Comparison of ENCODE assay signal across 13 cellular contexts in the genomic region with DNA sequence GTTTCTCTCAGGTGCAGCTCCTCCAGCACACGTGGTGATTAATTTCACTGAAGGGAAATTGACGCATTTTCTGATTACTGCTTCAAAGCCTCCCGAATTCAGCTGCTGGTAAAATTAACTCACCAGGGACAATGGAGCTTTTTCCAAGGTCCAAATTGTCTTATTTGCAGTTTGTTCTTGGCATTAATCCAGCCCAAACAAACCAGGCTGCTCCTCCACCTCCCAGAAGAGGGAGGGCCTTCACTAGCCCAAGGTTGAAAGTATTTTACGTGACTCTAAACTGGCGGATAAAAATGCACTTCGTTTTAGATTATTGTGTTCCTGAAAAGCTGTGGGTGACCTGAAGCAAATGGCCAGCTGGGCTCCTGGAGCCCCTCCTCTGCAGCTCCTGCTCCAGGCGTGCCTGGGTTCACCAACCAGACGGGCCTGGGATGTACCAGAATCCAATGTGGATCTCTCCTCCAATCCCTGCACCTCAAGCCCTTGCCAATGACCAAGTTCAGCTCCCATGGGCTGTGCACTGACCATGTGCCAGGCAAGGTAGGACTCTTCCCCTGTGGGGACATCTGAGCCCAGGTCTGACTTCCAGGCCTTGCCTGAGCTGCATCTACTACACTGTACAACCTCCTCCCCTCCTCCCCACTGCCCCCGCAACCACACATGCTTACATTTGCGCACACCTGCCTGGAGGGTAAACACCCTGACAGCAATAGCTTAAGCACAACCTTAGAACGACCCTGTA.
A peak's percentile ranks its signal among the peaks of the same experiment; 100 is the strongest.
DNase-seq lines count a peak whose midpoint lies in the region; ATAC-seq, FAIRE-seq and TF ChIP-seq lines count a peak whose summit lies in the region.
"Had no signal": no experiment of that assay in that cellular context is flagged by ENCODE, and none has a peak within 500 bp of the region (broad histone marks: within the 10 kb centered on the region; RNA-seq: fewer than 3 reads in every experiment).

No MANE protein-coding gene starts in this region.

- H3K4me3 ChIP-seq in fibroblast of pulmonary artery (replicated peaks; ENCODE audit: low read depth, low read length) (no peak overlapping the region), skeletal muscle cell (ENCODE audit: low read depth, low read length) (no peak overlapping the region), mesendoderm (ENCODE audit: low read length) (no peak overlapping the region), psoas muscle (no peak overlapping the region), HAP-1 (no peak overlapping the region)

- H2BK15ac ChIP-seq in mesendoderm (replicated peaks; ENCODE audit: low read depth): no peak overlapping the region

- TF ChIP-seq CTCF in fibroblast of pulmonary artery (IDR thresholded peaks at IDR 0.05; ENCODE audit: low read length, missing control alignments): no peak
- TF ChIP-seq CTCF in psoas muscle (IDR thresholded peaks at IDR 0.05): no peak

- no peak overlapping the region for H3K56ac ChIP-seq in mesendoderm (ENCODE audit: low read length)

- no peak overlapping the region for H4K8ac ChIP-seq in mesendoderm (ENCODE audit: low read depth, low read length)

- H3K23ac ChIP-seq in mesendoderm (ENCODE audit: low read length): no peak overlapping the region

- no peak overlapping the region for H2BK5ac ChIP-seq in mesendoderm (ENCODE audit: low read length)

- H3K4me1 ChIP-seq in mesendoderm (ENCODE audit: control insufficient read depth, low read depth, low read length) (no peaks in the 10 kb centered on the region), psoas muscle (peaks cover 14% of the 10 kb centered on the region), HAP-1 (no peaks in the 10 kb centered on the region)

- H2AK5ac ChIP-seq in mesendoderm (ENCODE audit: low read length): no peak overlapping the region

- H4K5ac ChIP-seq in mesendoderm (ENCODE audit: low read length): no peak overlapping the region

- no peak overlapping the region for H2BK120ac ChIP-seq in mesendoderm (ENCODE audit: low read depth, low read length)

- in situ Hi-C loops in HAP-1 (cut with MboI; ENCODE audit: low sequenced_read_pairs): no loop called here

- H3K4me2 ChIP-seq in mesendoderm (ENCODE audit: low read length): no peak overlapping the region

- H3K27me3 ChIP-seq in mesendoderm (ENCODE audit: insufficient read depth, low read length, poor library complexity) (no peaks in the 10 kb centered on the region), psoas muscle (ENCODE audit: insufficient read depth in 3 of 3, low read length in 2 of 3) (no peaks in the 10 kb centered on the region), HAP-1 (ENCODE audit: low read depth) (no peaks in the 10 kb centered on the region)

- no CpG with 5 or more reads among the region's 11 CpGs for WGBS in mesendoderm (ENCODE audit: extremely low coverage, insufficient coverage, low lambda C conversion rate)
- 62 to 67% (median 63%) methylated on average over 11 of the region's 11 CpGs for WGBS in psoas muscle, 3 donors

- ATAC-seq in psoas muscle: no peak

- peak; percentile 92 for DNase-seq in NCI-H1105 (lab: John Stamatoyannopoulos, UW)
- DNase-seq in NCI-H748 (lab: John Stamatoyannopoulos, UW; ENCODE audit: unreplicated experiment): peak; percentile 99
- peak; percentile 72 for DNase-seq in fibroblast of pulmonary artery (ENCODE audit: low read depth)
- peak; percentile 54 for DNase-seq in skeletal muscle cell (ENCODE audit: low read depth)
- no peak for DNase-seq in urothelium cell line (ENCODE audit: low spot score)
- DNase-seq in mesendoderm: no peak
- no peak for DNase-seq in psoas muscle
- no peak for DNase-seq in HAP-1 (ENCODE audit: low spot score in 2 of 2)
- DNase-seq: activated gamma-delta T cell, left cardiac atrium, MV-4-11, substantia nigra had no signal

- no peak overlapping the region for H3K4ac ChIP-seq in mesendoderm (ENCODE audit: low read depth, low read length)

- intact Hi-C loops in psoas muscle (cut with DNase I): no loop called here

- H3K9me3 ChIP-seq in psoas muscle (no peaks in the 10 kb centered on the region), HAP-1 (no peaks in the 10 kb centered on the region)

- H3K79me2 ChIP-seq in mesendoderm (ENCODE audit: control insufficient read depth, insufficient read depth, low read length): no peaks in the 10 kb centered on the region

- FAIRE-seq in urothelium cell line (lab: Jason Lieb, UNC): no peak
- FAIRE-seq: TTC549 had no signal

- H3K18ac ChIP-seq in mesendoderm (ENCODE audit: low read length): no peak overlapping the region

- no peaks in the 10 kb centered on the region for H3K79me1 ChIP-seq in mesendoderm (ENCODE audit: low read length)

- no peak overlapping the region for H3K9ac ChIP-seq in mesendoderm (ENCODE audit: low read length)

- no peak overlapping the region for H3K27ac ChIP-seq in mesendoderm (ENCODE audit: low read depth, low read length)
- H3K27ac ChIP-seq in psoas muscle: no peak overlapping the region

- peaks cover 3% of the 10 kb centered on the region for H3K36me3 ChIP-seq in mesendoderm (ENCODE audit: control insufficient read depth, insufficient read depth, low read length)
- peaks cover 3 to 31% of the 10 kb centered on the region in 2 donors for H3K36me3 ChIP-seq in psoas muscle (ENCODE audit: insufficient read depth in 1 of 2, low read depth in 1 of 2)
- H3K36me3 ChIP-seq in HAP-1 (replicated peaks): peaks cover 31% of the 10 kb centered on the region

Comparison
In these comparisons a context has a peak if more than half of its experiments do, and no peak if none do; other contexts are left out.
1. DNase-seq: peak in NCI-H1105 (single experiment), NCI-H748 (single experiment), fibroblast of pulmonary artery (single experiment) and skeletal muscle cell (single experiment); none in urothelium cell line (single experiment), mesendoderm (single experiment), psoas muscle (0 of 2) and HAP-1 (0 of 2).